8 cellular contexts compared by ENCODE assay signal in genomic region chr1:179141592-179142244, GRCh38. TPM values are rescaled to one million over a fixed set of nuclear protein-coding genes. Genes with fewer than 3 reads are reported as not detected.
DNase-seq lines count a peak whose midpoint lies in the region; ATAC-seq and TF ChIP-seq lines count a peak whose summit lies in the region.

No MANE protein-coding gene starts in this region.

- peak; percentile 66 for DNase-seq in Daoy (ENCODE audit: low read depth)
- peak; percentile 65 for DNase-seq in OCI-M1 (lab: John Stamatoyannopoulos, UW)
- DNase-seq in cardiac fibroblast (ENCODE audit: low read depth in 2 of 2): peak; percentile 70 to 90
- DNase-seq in neural crest cell (ENCODE audit: low read depth, low spot score): no peak
- DNase-seq in NCI-H2196 treated with DMSO at 0.1 percent for 48 hours (lab: John Stamatoyannopoulos, UW; ENCODE audit: unreplicated experiment): no peak
- DNase-seq in activated gamma-delta T cell treated with Interleukin-2 at 50 U/mL for 16 hours: no peak

- H3K9me3 Mint-ChIP-seq in neural crest cell: no peaks in the 10 kb centered on the region

- H3K27me3 Mint-ChIP-seq in neural crest cell (ENCODE audit: low read depth): no peaks in the 10 kb centered on the region

- H3K4me3 Mint-ChIP-seq in neural crest cell: peak overlapping the region; percentile 8

- peaks cover 19% of the 10 kb centered on the region for H3K4me1 Mint-ChIP-seq in neural crest cell

- H3K4me3 ChIP-seq in cardiac fibroblast (replicated peaks in 1 of 2; ENCODE audit: low read depth in 2 of 2, low read length in 2 of 2): peak overlapping the region; percentile 42 to 63

- ATAC-seq in GM18861 (IDR thresholded peaks at IDR 0.05; ENCODE audit: unreplicated experiment): no peak
- no peak for ATAC-seq in HG03175 (IDR thresholded peaks at IDR 0.05; ENCODE audit: unreplicated experiment)

- peak overlapping the region; percentile 37 for H3K27ac Mint-ChIP-seq in neural crest cell (ENCODE audit: unreplicated experiment)

- TF ChIP-seq CTCF in cardiac fibroblast (IDR thresholded peaks at IDR 0.05; ENCODE audit: low read depth, low read length) (no peak), neural crest cell (conservative IDR thresholded peaks at IDR 0.05) (no peak)

- H3K36me3 Mint-ChIP-seq in neural crest cell (ENCODE audit: low read depth): peaks cover 15% of the 10 kb centered on the region

RNA-seq across cellular contexts. Expression of gene TOR3A, which starts 59.8 kb away (rescaled TPM):
- total RNA-seq in Daoy (2014; rRNA removed; shearing (Covaris generic)): 27.7 and 39.2 TPM in 2 replicates
- total RNA-seq in neural crest cell: 21.2 and 25.1 TPM in 2 replicates

Comparison
In these comparisons a context has a peak if more than half of its experiments do, and no peak if none do; other contexts are left out.
1. DNase-seq: peak in Daoy (single experiment), OCI-M1 (single experiment) and cardiac fibroblast (2 of 2); none in neural crest cell (single experiment), NCI-H2196 treated with DMSO at 0.1 percent for 48 hours (single experiment) and activated gamma-delta T cell treated with Interleukin-2 at 50 U/mL for 16 hours (single experiment).